In the genomic region with DNA sequence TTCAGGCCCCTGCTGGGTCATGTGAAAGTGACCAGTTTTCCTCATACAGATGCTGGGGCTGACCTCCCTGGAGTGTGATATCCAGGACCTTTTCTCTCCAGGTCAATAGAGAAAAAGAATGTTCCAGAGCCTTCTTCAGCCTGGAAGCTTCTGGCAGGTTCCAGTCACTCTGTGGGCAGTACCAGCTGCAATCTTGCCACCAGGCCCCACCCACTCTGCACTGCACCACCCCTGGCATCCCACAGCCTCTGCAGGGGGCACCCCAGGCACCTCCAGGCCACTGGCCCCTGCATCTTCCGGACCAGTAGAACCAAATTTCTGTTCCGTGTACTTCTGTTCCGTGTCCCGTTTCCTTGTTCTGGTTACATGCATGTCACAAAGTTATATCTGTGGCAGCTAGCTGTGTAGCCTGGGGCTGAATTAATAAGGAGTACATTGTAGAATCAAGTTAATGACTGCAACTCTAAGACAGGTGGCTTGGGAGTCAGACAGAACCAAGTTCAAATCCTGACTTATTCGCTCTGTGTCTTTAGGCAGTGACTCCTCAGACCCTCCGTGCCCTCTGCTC, we compare ENCODE assay signal across 1 cellular context.
TF ChIP-seq lines count a peak whose summit lies in the region.

No MANE protein-coding gene starts in this region.

TF ChIP-seq in WTC11, 78 proteins besides CTCF, POLR2A, EP300 and RAD21 (continued from another document):
- TF ChIP-seq ZNF263 (CRISPR knock-in tag; IDR thresholded peaks at IDR 0.05; ENCODE audit: low read depth) (no peak), NFATC4 (CRISPR knock-in tag; IDR thresholded peaks at IDR 0.05) (no peak)
